Comparison of ENCODE assay signal across 1 cellular context in the genomic region with DNA sequence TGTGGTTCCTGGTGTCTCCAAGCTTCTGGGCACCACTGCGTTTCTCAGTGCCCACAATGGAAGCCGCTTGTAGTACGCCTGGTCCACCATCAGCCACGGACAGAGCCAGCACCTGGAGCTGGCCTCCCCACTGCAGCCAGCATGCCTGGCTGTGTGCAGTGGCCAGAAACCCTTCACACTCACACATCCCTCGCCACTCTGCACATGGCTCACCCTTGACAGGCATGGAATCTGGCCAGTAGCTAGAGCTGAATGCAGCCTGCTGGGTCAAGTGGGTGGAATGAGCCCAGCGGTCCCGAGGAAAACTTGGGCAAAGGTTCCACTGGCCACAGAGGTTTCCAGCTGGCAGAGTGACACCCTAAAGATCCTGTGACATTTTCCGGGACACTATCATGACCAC.
TF ChIP-seq lines count a peak whose summit lies in the region.

No MANE protein-coding gene starts in this region.

TF ChIP-seq in H1, 55 proteins besides CTCF, POLR2A, EP300 and RAD21 (continued from another document):
- TF ChIP-seq, protein P1, sequence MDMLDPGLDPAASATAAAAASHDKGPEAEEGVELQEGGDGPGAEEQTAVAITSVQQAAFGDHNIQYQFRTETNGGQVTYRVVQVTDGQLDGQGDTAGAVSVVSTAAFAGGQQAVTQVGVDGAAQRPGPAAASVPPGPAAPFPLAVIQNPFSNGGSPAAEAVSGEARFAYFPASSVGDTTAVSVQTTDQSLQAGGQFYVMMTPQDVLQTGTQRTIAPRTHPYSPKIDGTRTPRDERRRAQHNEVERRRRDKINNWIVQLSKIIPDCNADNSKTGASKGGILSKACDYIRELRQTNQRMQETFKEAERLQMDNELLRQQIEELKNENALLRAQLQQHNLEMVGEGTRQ (IDR thresholded peaks at IDR 0.05; ENCODE audit: low read length), result no peak
